In genomic region chr1:54464031-54464476, GRCh38 we compare ENCODE assay signal across 14 cellular contexts. TPM values are rescaled to one million over a fixed set of nuclear protein-coding genes. Genes with fewer than 3 reads are reported as not detected.
DNase-seq lines count a peak whose midpoint lies in the region; ATAC-seq, FAIRE-seq and TF ChIP-seq lines count a peak whose summit lies in the region.
"Had no signal": no experiment of that assay in that cellular context is flagged by ENCODE, and none has a peak within 500 bp of the region (broad histone marks: within the 10 kb centered on the region; RNA-seq: fewer than 3 reads in every experiment).

No MANE protein-coding gene starts in this region.

- peaks cover 4% of the 10 kb centered on the region for H3K36me3 Mint-ChIP-seq in neural progenitor cell

- peaks cover 52% of the 10 kb centered on the region for H3K4me1 ChIP-seq in neural progenitor cell
- H3K4me1 ChIP-seq: foreskin keratinocyte had no signal

- peak overlapping the region; percentile 41 for H3K4me2 ChIP-seq in neural progenitor cell

- peak; percentile 31 for DNase-seq in NK-92 treated with Interleukin-12 subunit alpha and Interleukin-12 subunit beta, amount 100 ng/mL, for 24 hours (lab: John Stamatoyannopoulos, UW)
- DNase-seq in NK-92 (lab: John Stamatoyannopoulos, UW; ENCODE audit: unreplicated experiment) (no peak), bronchial epithelial cell (ENCODE audit: low read depth) (no peak), neural progenitor cell (ENCODE audit: low spot score) (no peak), GM19238 (ENCODE audit: insufficient read length, low spot score) (no peak), omental fat pad (ENCODE audit: low spot score) (no peak)
- DNase-seq: activated effector memory CD4-positive, alpha-beta T cell treated with Interleukin-2 at 50 U/mL for 16 hours; Calu3; foreskin keratinocyte; NCI-H1048; transverse colon had no signal

- peak overlapping the region; percentile 24 for H3K27ac Mint-ChIP-seq in neural progenitor cell

- H2AFZ ChIP-seq in neural progenitor cell (replicated peaks) = no peak overlapping the region

- H3K4me1 Mint-ChIP-seq in neural progenitor cell = peaks cover 64% of the 10 kb centered on the region

- H3K4me3 ChIP-seq in bronchial epithelial cell (ENCODE audit: low read depth, low read length) (no peak overlapping the region), neural progenitor cell (no peak overlapping the region)
- H3K4me3 ChIP-seq: transverse colon had no signal

- H3K9ac ChIP-seq in neural progenitor cell = no peak overlapping the region

- peak; percentile 7 for FAIRE-seq in bronchial epithelial cell (lab: Jason Lieb, UNC)

- no peak for ATAC-seq in omental fat pad (ENCODE audit: low FRiP score)
- no peak for ATAC-seq in GM19463 (IDR thresholded peaks at IDR 0.05; ENCODE audit: unreplicated experiment)
- ATAC-seq: foreskin keratinocyte had no signal

- no peaks in the 10 kb centered on the region for H3K27me3 ChIP-seq in bronchial epithelial cell (ENCODE audit: control insufficient read depth, insufficient read depth, low read length)
- no peaks in the 10 kb centered on the region for H3K27me3 ChIP-seq in neural progenitor cell
- H3K27me3 ChIP-seq: transverse colon had no signal

- H3F3A ChIP-seq in neural progenitor cell (ENCODE audit: low read depth) = peaks cover 6% of the 10 kb centered on the region

- TF ChIP-seq CTCF in bronchial epithelial cell (IDR thresholded peaks at IDR 0.05; ENCODE audit: insufficient read depth, low read length, severe bottlenecking) = no peak
- no peak for TF ChIP-seq CTCF in neural progenitor cell (IDR thresholded peaks at IDR 0.05)
- no peak for TF ChIP-seq CTCF in omental fat pad (IDR thresholded peaks at IDR 0.05)

- no peaks in the 10 kb centered on the region for H3K36me3 ChIP-seq in KOPT-K1 (ENCODE audit: insufficient read depth, low read length)
- H3K36me3 ChIP-seq in bronchial epithelial cell (ENCODE audit: control insufficient read depth, insufficient read depth, low read length) = no peaks in the 10 kb centered on the region
- no peaks in the 10 kb centered on the region for H3K36me3 ChIP-seq in neural progenitor cell
- H3K36me3 ChIP-seq: transverse colon had no signal

- H3K27ac ChIP-seq in KOPT-K1 (ENCODE audit: low read depth, low read length, poor library complexity, severe bottlenecking) (peak overlapping the region; percentile 67), neural progenitor cell (no peak overlapping the region)
- H3K27ac ChIP-seq: 22Rv1, foreskin keratinocyte had no signal

- H3K4me3 Mint-ChIP-seq in neural progenitor cell = no peak overlapping the region

- no peaks in the 10 kb centered on the region for H4K20me1 ChIP-seq in neural progenitor cell (ENCODE audit: low read depth)

- no peaks in the 10 kb centered on the region for H3K9me3 ChIP-seq in KOPT-K1 (ENCODE audit: insufficient read depth, low read length, poor library complexity, severe bottlenecking)
- no peaks in the 10 kb centered on the region for H3K9me3 ChIP-seq in neural progenitor cell (ENCODE audit: low read depth)
- H3K9me3 ChIP-seq: transverse colon had no signal

- H3K79me2 ChIP-seq in neural progenitor cell (ENCODE audit: low read depth) = no peaks in the 10 kb centered on the region

- H3K9me3 Mint-ChIP-seq in neural progenitor cell = no peaks in the 10 kb centered on the region

- H3K27me3 Mint-ChIP-seq in neural progenitor cell (ENCODE audit: insufficient read depth, low read depth) = peaks cover under 1% of the 10 kb centered on the region

RNA-seq across cellular contexts. Expression of gene SSBP3, which starts 57.9 kb away (rescaled TPM):
- total RNA-seq in bronchial epithelial cell (3.5 and 3.7 TPM in 2 replicates), neural progenitor cell (ENCODE audit: low replicate concordance) (53.0 and 86.1 TPM in 2 replicates), omental fat pad (10 to 100 TPM; 21.0 to 32.6 (median 22.9) TPM)
